In the genomic region with DNA sequence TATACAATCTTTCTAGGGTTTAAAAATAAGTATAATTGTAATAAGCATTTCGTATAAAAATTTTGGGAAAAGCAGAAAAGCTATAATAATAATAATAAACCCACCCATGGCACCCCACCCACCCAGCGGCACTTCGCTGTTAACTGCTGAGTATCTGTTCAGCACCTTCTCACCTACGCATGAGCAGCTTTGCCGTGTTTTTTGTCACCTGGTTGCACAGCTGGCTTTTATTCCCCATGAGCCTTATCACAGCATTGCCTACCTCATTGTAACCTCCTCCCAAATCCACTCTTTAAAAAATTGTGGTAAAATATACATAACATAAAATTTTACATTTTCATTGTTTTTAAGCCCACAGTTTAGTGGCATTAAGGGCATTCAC, we compare ENCODE assay signal across 16 cellular contexts. TPM values are rescaled to one million over a fixed set of nuclear protein-coding genes. Genes with fewer than 3 reads are reported as not detected.
DNase-seq lines count a peak whose midpoint lies in the region; ATAC-seq and TF ChIP-seq lines count a peak whose summit lies in the region.
"Had no signal": no experiment of that assay in that cellular context is flagged by ENCODE, and none has a peak within 500 bp of the region (broad histone marks: within the 10 kb centered on the region; RNA-seq: fewer than 3 reads in every experiment).

No MANE protein-coding gene starts in this region.

- H3K4me3 ChIP-seq in GM12865 (ENCODE audit: low read depth, low read length), result no peak overlapping the region
- H3K4me3 ChIP-seq: mucosa of descending colon, upper lobe of right lung had no signal

- peak; percentile 60 for ATAC-seq in GM19372 (IDR thresholded peaks at IDR 0.05; ENCODE audit: low read depth, unreplicated experiment)
- ATAC-seq in HG02798 (IDR thresholded peaks at IDR 0.05; ENCODE audit: poor library complexity, unreplicated experiment), result peak; percentile 34
- peak; percentile 39 for ATAC-seq in HG03520 (IDR thresholded peaks at IDR 0.05; ENCODE audit: unreplicated experiment)
- ATAC-seq: mucosa of descending colon had no signal

- DNase-seq in GM12865 (ENCODE audit: low read depth) (peak; percentile 15), NOMO-1 treated with dmso at 0.1 percent for 144 hours (lab: John Stamatoyannopoulos, UW; ENCODE audit: unreplicated experiment) (no peak), SK-N-DZ (ENCODE audit: low spot score) (no peak), A172 (ENCODE audit: low spot score) (no peak), retina (no peak)
- DNase-seq: activated CD4-positive, alpha-beta T cell treated with anti-CD3 and anti-CD28 coated beads for 4 hours; activated T-cell treated with anti-CD3 and anti-CD28 coated beads, Interleukin-2, amount 50 U/mL, for 48 hours; foreskin fibroblast; mucosa of descending colon; OCI-M1; stimulated activated CD8-positive, alpha-beta memory T cell treated with anti-CD3 and anti-CD28 coated beads, Interleukin-4, amount 100 ng/mL, for 48 hours; T-helper 1 cell; upper lobe of right lung had no signal

- no peak for TF ChIP-seq CTCF in GM12865 (IDR thresholded peaks at IDR 0.05; ENCODE audit: insufficient read depth, low read depth, low read length, missing control alignments)

RNA-seq across cellular contexts. Expression of gene CYP46A1, which starts 34.7 kb away (rescaled TPM):
- polyA plus RNA-seq in SK-N-DZ (2014; cell fraction: cytosol; rRNA removed), result 0.06 TPM in 1 of 2 replicates, not detected in the other
- polyA plus RNA-seq in SK-N-DZ (2014; cell fraction: nucleus; rRNA removed), result 0.05 TPM in 1 of 2 replicates, not detected in the other
- 0.12 and 0.96 TPM in 2 replicates for total RNA-seq in A172 (2014; rRNA removed; shearing (Covaris generic))
